ENCODE assay signal across 36 cellular contexts in genomic region chrX:119401569-119401968, GRCh38. TPM values are rescaled to one million over a fixed set of nuclear protein-coding genes. Genes with fewer than 3 reads are reported as not detected.
DNase-seq lines count a peak whose midpoint lies in the region; ATAC-seq, FAIRE-seq and TF ChIP-seq lines count a peak whose summit lies in the region.
"Had no signal": no experiment of that assay in that cellular context is flagged by ENCODE, and none has a peak within 500 bp of the region (broad histone marks: within the 10 kb centered on the region; RNA-seq: fewer than 3 reads in every experiment).

No MANE protein-coding gene starts in this region.

- no peak overlapping the region for H3K27ac ChIP-seq in HepG2 (ENCODE audit: extremely low read length, insufficient read depth, low read length)
- no peak overlapping the region for H3K27ac ChIP-seq in right lobe of liver
- no peak overlapping the region for H3K27ac ChIP-seq in upper lobe of right lung
- H3K27ac ChIP-seq in endodermal cell (ENCODE audit: low read depth, low read length): no peak overlapping the region
- H3K27ac ChIP-seq: colonic mucosa, esophagus muscularis mucosa, foreskin keratinocyte, heart left ventricle, neural progenitor cell, testis had no signal

- no peak overlapping the region for H3K4me2 ChIP-seq in HepG2 (ENCODE audit: low read depth, low read length)
- peak overlapping the region; percentile 98 for H3K4me2 ChIP-seq in Loucy (ENCODE audit: low read depth, low read length, poor library complexity, severe bottlenecking)
- H3K4me2 ChIP-seq: GM23338, neural progenitor cell, smooth muscle cell had no signal

- in situ Hi-C loops in HepG2 (cut with HindIII; ENCODE audit: extremely low pct_ligation_motif_present, low pct_unique_long_range_greater_than_20kb): no loop called here

- H3K27ac Mint-ChIP-seq in chondrocyte (ENCODE audit: unreplicated experiment) (peak overlapping the region; percentile 27), endodermal cell (no peak overlapping the region)
- H3K27ac Mint-ChIP-seq: activated CD8-positive, alpha-beta T cell treated with anti-CD3 and anti-CD28 coated beads, Interleukin-2, amount 10 ng/mL, durations not matched to agents 7 days and 5 days; activated naive CD8-positive, alpha-beta T cell treated with anti-CD3 and anti-CD28 coated beads, Interleukin-2, amount 10 ng/mL, durations not matched to agents 7 days and 5 days; GM23338; neural progenitor cell had no signal

- no peak for TF ChIP-seq RAD21 in HepG2 (CRISPR knock-in tag; IDR thresholded peaks at IDR 0.05)

- H3K27me3 Mint-ChIP-seq in chondrocyte (ENCODE audit: low read depth) (no peaks in the 10 kb centered on the region), endodermal cell (ENCODE audit: insufficient read depth) (peaks cover 16% of the 10 kb centered on the region)
- H3K27me3 Mint-ChIP-seq: activated naive CD8-positive, alpha-beta T cell treated with anti-CD3 and anti-CD28 coated beads, Interleukin-2, amount 10 ng/mL, durations not matched to agents 7 days and 5 days; B cell had no signal

- H3K36me3 ChIP-seq in HepG2 (replicated peaks in 1 of 2; ENCODE audit: control insufficient read depth in 1 of 2, insufficient read depth in 2 of 2, low read length in 2 of 2): no peaks in the 10 kb centered on the region
- H3K36me3 ChIP-seq in right lobe of liver: no peaks in the 10 kb centered on the region
- no peaks in the 10 kb centered on the region for H3K36me3 ChIP-seq in Loucy (ENCODE audit: insufficient read depth, low read length)
- H3K36me3 ChIP-seq in upper lobe of right lung: no peaks in the 10 kb centered on the region
- H3K36me3 ChIP-seq in endodermal cell (ENCODE audit: control insufficient read depth, insufficient read depth, low read length): no peaks in the 10 kb centered on the region
- H3K36me3 ChIP-seq: colonic mucosa, neural progenitor cell had no signal

- no peak for TF ChIP-seq POLR2A in HepG2 (IDR thresholded peaks at IDR 0.05; ENCODE audit: insufficient read depth in 1 of 2, low read depth in 2 of 2, low read length in 2 of 2)
- no peak for TF ChIP-seq POLR2A in right lobe of liver (IDR thresholded peaks at IDR 0.05)

- H3K9me3 Mint-ChIP-seq in chondrocyte (ENCODE audit: low read depth) (no peaks in the 10 kb centered on the region), endodermal cell (peaks cover 65% of the 10 kb centered on the region)
- H3K9me3 Mint-ChIP-seq: activated naive CD8-positive, alpha-beta T cell treated with anti-CD3 and anti-CD28 coated beads, Interleukin-2, amount 10 ng/mL, durations not matched to agents 7 days and 5 days; CD8-positive, alpha-beta memory T cell; GM23338 had no signal

- H3K4me3 Mint-ChIP-seq in chondrocyte (ENCODE audit: unreplicated experiment): no peak overlapping the region
- H3K4me3 Mint-ChIP-seq in endodermal cell: no peak overlapping the region
- H3K4me3 Mint-ChIP-seq: activated CD8-positive, alpha-beta T cell treated with anti-CD3 and anti-CD28 coated beads, Interleukin-2, amount 10 ng/mL, durations not matched to agents 7 days and 5 days; activated naive CD8-positive, alpha-beta T cell treated with anti-CD3 and anti-CD28 coated beads, Interleukin-2, amount 10 ng/mL, durations not matched to agents 7 days and 5 days; neural progenitor cell had no signal

- POLR2A ChIA-PET in HepG2 (lab: Yijun Ruan, JAX): no interaction called here

- H3K79me2 ChIP-seq in HepG2 (ENCODE audit: insufficient read depth, low read length): peaks cover 6% of the 10 kb centered on the region
- peaks cover 12% of the 10 kb centered on the region; the same call in 1 of the 2 replicates for H3K79me2 ChIP-seq in Loucy (ENCODE audit: insufficient read depth, low read length)

- no peak for FAIRE-seq in HepG2 (lab: Jason Lieb, UNC)
- FAIRE-seq: urothelium cell line had no signal

- intact Hi-C loops in HepG2 (cut with micrococcal nuclease; ENCODE audit: unreplicated experiment) (no loop called here), right lobe of liver (cut with DNase I) (no loop called here), upper lobe of right lung (cut with DNase I) (no loop called here)

- no peak for TF ChIP-seq EP300 in HepG2 (IDR thresholded peaks at IDR 0.05; ENCODE audit: low read depth in 2 of 2, low read length in 2 of 2)
- no peak for TF ChIP-seq EP300 in HepG2 (CRISPR knock-in tag; IDR thresholded peaks at IDR 0.05; ENCODE audit: borderline replicate concordance)

- 97% methylated on average over 4 of the region's 4 CpGs for WGBS in HepG2 (ENCODE audit: low lambda C conversion rate)
- 69% methylated on average over 4 of the region's 4 CpGs for WGBS in right lobe of liver (ENCODE audit: insufficient coverage, low coverage, low lambda C conversion rate, missing lambda C conversion rate)
- WGBS in endodermal cell (ENCODE audit: insufficient coverage in 1 of 2, insufficient read length in 1 of 2), 2 experiments: 78 to 83% methylated on average over 2 to 3 of the region's 4 CpGs

- CTCF ChIA-PET in HepG2 (lab: Yijun Ruan, JAX; ENCODE audit: low intra/inter-chr PET ratio, low total read pairs): no interaction called here

- no peaks in the 10 kb centered on the region for H3K9me3 ChIP-seq in HepG2 (ENCODE audit: low read length)
- no peaks in the 10 kb centered on the region for H3K9me3 ChIP-seq in right lobe of liver
- no peaks in the 10 kb centered on the region for H3K9me3 ChIP-seq in Loucy (ENCODE audit: insufficient read depth, low read depth, low read length)
- H3K9me3 ChIP-seq in upper lobe of right lung: no peaks in the 10 kb centered on the region
- no peaks in the 10 kb centered on the region for H3K9me3 ChIP-seq in endodermal cell (ENCODE audit: control insufficient read depth, low read length)
- H3K9me3 ChIP-seq: colonic mucosa, esophagus muscularis mucosa, heart left ventricle, MG63, testis had no signal

- TSS peak; percentile 55 for BruUV-seq in HepG2 (replicated peaks; lab: Mats Ljungman, UMichigan)

- DNase-seq in HepG2 (ENCODE audit: low spot score) (no peak), right lobe of liver (no peak), chondrocyte (ENCODE audit: low spot score) (no peak), upper lobe of right lung (no peak), endodermal cell (no peak)
- DNase-seq: activated CD8-positive, alpha-beta T cell treated with anti-CD3 and anti-CD28 coated beads, Interleukin-2, amount 10 ng/mL, durations not matched to agents 7 days and 5 days; activated effector memory CD4-positive, alpha-beta T cell treated with Interleukin-2 at 50 U/mL for 16 hours; activated naive CD8-positive, alpha-beta T cell treated with anti-CD3 and anti-CD28 coated beads, Interleukin-2, amount 10 ng/mL, durations not matched to agents 7 days and 5 days; aorta; CD8-positive, alpha-beta memory T cell; colonic mucosa; DMS79; effector memory CD4-positive, alpha-beta T cell; foreskin keratinocyte; GDM1; heart left ventricle; islet precursor cell; KBM-7; left ventricle myocardium superior; MG63; NCI-H1105; NCI-H187; NCI-H2171; Right ventricle myocardium superior; stimulated activated CD4-positive, alpha-beta T cell treated with anti-CD3 and anti-CD28 coated beads, Interleukin-1b, Interleukin-23, amount 100 ng/mL, for 48 hours; stimulated activated naive CD4-positive, alpha-beta T cell treated with Interleukin-2 at 50 U/mL for 16 hours; testis had no signal

- H3K4me1 ChIP-seq in HepG2 (ENCODE audit: insufficient read depth, low read length) (peaks cover 27% of the 10 kb centered on the region), right lobe of liver (peaks cover 0 to 4% (median 0%) of the 10 kb centered on the region in 4 donors), Loucy (ENCODE audit: insufficient read depth, low read length, poor library complexity, severe bottlenecking) (peaks cover 21% of the 10 kb centered on the region), upper lobe of right lung (peaks cover 3% of the 10 kb centered on the region), endodermal cell (ENCODE audit: control insufficient read depth, insufficient read depth, low read length) (no peaks in the 10 kb centered on the region)
- H3K4me1 ChIP-seq: colonic mucosa, testis had no signal

- no peak overlapping the region for H3K9ac ChIP-seq in HepG2 (ENCODE audit: insufficient read depth, low read depth, low read length)
- H3K9ac ChIP-seq in Loucy (ENCODE audit: low read depth, low read length, poor library complexity, severe bottlenecking): no peak overlapping the region
- no peak overlapping the region for H3K9ac ChIP-seq in endodermal cell (ENCODE audit: extremely low read depth, low read length, poor library complexity, severe bottlenecking)
- H3K9ac ChIP-seq: neural progenitor cell had no signal

- no peak for ATAC-seq in HepG2
- no peak for ATAC-seq in right lobe of liver
- no peak for ATAC-seq in GM18870 (IDR thresholded peaks at IDR 0.05; ENCODE audit: unreplicated experiment)
- no peak for ATAC-seq in upper lobe of right lung
- no peak for ATAC-seq in GM19324 (IDR thresholded peaks at IDR 0.05; ENCODE audit: low FRiP score, unreplicated experiment)
- ATAC-seq: activated CD8-positive, alpha-beta T cell treated with anti-CD3 and anti-CD28 coated beads, Interleukin-2, amount 10 ng/mL, durations not matched to agents 7 days and 5 days; foreskin keratinocyte; GM23338; heart left ventricle; left ventricle myocardium superior had no signal

- no peak overlapping the region for H2AFZ ChIP-seq in HepG2 (ENCODE audit: low read length)
- no peak overlapping the region for H2AFZ ChIP-seq in Loucy (ENCODE audit: low read length)
- H2AFZ ChIP-seq: GM23338, neural progenitor cell had no signal

- H4K20me1 ChIP-seq in HepG2 (ENCODE audit: insufficient read depth, low read length): no peaks in the 10 kb centered on the region
- H4K20me1 ChIP-seq in Loucy (ENCODE audit: insufficient read depth, low read length, poor library complexity, severe bottlenecking): no peaks in the 10 kb centered on the region

- H3F3A ChIP-seq in Loucy (ENCODE audit: low read depth): no peaks in the 10 kb centered on the region

- H3K36me3 Mint-ChIP-seq in chondrocyte (ENCODE audit: low read depth) (peaks cover 2% of the 10 kb centered on the region), endodermal cell (ENCODE audit: low read depth) (no peaks in the 10 kb centered on the region)
- H3K36me3 Mint-ChIP-seq: CD8-positive, alpha-beta memory T cell; neural progenitor cell had no signal

- peaks cover 26% of the 10 kb centered on the region for H3K4me1 Mint-ChIP-seq in chondrocyte (ENCODE audit: low read depth)
- peaks cover 7% of the 10 kb centered on the region for H3K4me1 Mint-ChIP-seq in endodermal cell
- H3K4me1 Mint-ChIP-seq: GM23338 had no signal

- H3K4me3 ChIP-seq in HepG2 (replicated peaks in 1 of 3; ENCODE audit: insufficient read depth in 1 of 3, low read depth in 2 of 3, low read length in 3 of 3): no peak overlapping the region
- H3K4me3 ChIP-seq in right lobe of liver: no peak overlapping the region
- no peak overlapping the region for H3K4me3 ChIP-seq in Loucy (ENCODE audit: low read length, poor library complexity, severe bottlenecking)
- H3K4me3 ChIP-seq in upper lobe of right lung: no peak overlapping the region
- H3K4me3 ChIP-seq in endodermal cell (ENCODE audit: low read length): no peak overlapping the region
- H3K4me3 ChIP-seq: colonic mucosa, esophagus muscularis mucosa, GM23338, heart left ventricle, MG63, neural progenitor cell, smooth muscle cell, testis had no signal

- TF ChIP-seq CTCF in HepG2 (CRISPR knock-in tag; IDR thresholded peaks at IDR 0.05) (no peak), right lobe of liver (IDR thresholded peaks at IDR 0.05) (no peak), Loucy (conservative IDR thresholded peaks at IDR 0.05; ENCODE audit: low read length) (no peak), chondrocyte (IDR thresholded peaks at IDR 0.05) (no peak), upper lobe of right lung (IDR thresholded peaks at IDR 0.05) (no peak), endodermal cell (conservative IDR thresholded peaks at IDR 0.05) (no peak)

- no peaks in the 10 kb centered on the region for H3K9me2 ChIP-seq in Loucy (replicated peaks; ENCODE audit: low read depth, low read length)

- no peaks in the 10 kb centered on the region for H3K27me3 ChIP-seq in HepG2 (ENCODE audit: control insufficient read depth in 1 of 2, insufficient read depth in 2 of 2, low read length in 2 of 2)
- no peaks in the 10 kb centered on the region for H3K27me3 ChIP-seq in right lobe of liver
- H3K27me3 ChIP-seq in Loucy (ENCODE audit: insufficient read depth, low read length, poor library complexity, severe bottlenecking): no peaks in the 10 kb centered on the region
- no peaks in the 10 kb centered on the region for H3K27me3 ChIP-seq in upper lobe of right lung
- H3K27me3 ChIP-seq in endodermal cell (ENCODE audit: control insufficient read depth, insufficient read depth, low read length, poor library complexity, severe bottlenecking): no peaks in the 10 kb centered on the region
- H3K27me3 ChIP-seq: colonic mucosa, esophagus muscularis mucosa, foreskin keratinocyte, MG63, testis had no signal

RNA-seq across cellular contexts. Expression of gene SLC25A43, which starts 2.4 kb away (rescaled TPM):
- total RNA-seq in HepG2 (2016; rRNA removed; fragmentation: Illumina TruSeq; extraction: Trizol) (13.2 and 14.1 TPM in 2 replicates), right lobe of liver (10 to 100 TPM in 2 of 6 experiments, 1 to 10 TPM in 4; 6.4 to 21.5 (median 7.5) TPM), chondrocyte (13.2 to 17.2 TPM (median 16.1 TPM) in 3 replicates), upper lobe of right lung (13.5 TPM), endodermal cell (1 to 10 TPM; 4.4 to 4.9 TPM)
- total RNA-seq in HepG2 (2016; cell fraction: cytosol; rRNA removed; fragmentation: Illumina TruSeq; extraction: Trizol; ENCODE audit: low read depth): 7.9 and 9.2 TPM in 2 replicates
- total RNA-seq in HepG2 (2016; cell fraction: insoluble cytoplasmic fraction; rRNA removed; fragmentation: Illumina TruSeq; extraction: Trizol): 12.2 and 13.4 TPM in 2 replicates
- 24.3 and 26.0 TPM in 2 replicates for total RNA-seq in HepG2 (2016; cell fraction: membrane; rRNA removed; fragmentation: Illumina TruSeq; extraction: Trizol)
- 6.0 and 6.9 TPM in 2 replicates for total RNA-seq in HepG2 (2016; cell fraction: nucleus; rRNA removed; fragmentation: Illumina TruSeq; extraction: Trizol)
- 5.8 and 6.4 TPM in 2 replicates for polyA plus RNA-seq in HepG2 (2011; rRNA removed)
- polyA plus RNA-seq in HepG2 (2011; cell fraction: cytosol; rRNA removed): 5.1 and 7.7 TPM in 2 replicates
- polyA plus RNA-seq in HepG2 (2011; cell fraction: nucleus; rRNA removed): 2.9 and 3.3 TPM in 2 replicates
- 7.8 TPM in 2 replicates for polyA plus RNA-seq in HepG2 (2012)
- polyA plus RNA-seq in HepG2 (2016; cell fraction: cytosol; fragmentation: Illumina TruSeq; extraction: Trizol; ENCODE audit: low read depth): 12.5 and 12.9 TPM in 2 replicates
- 17.1 and 19.8 TPM in 2 replicates for polyA plus RNA-seq in HepG2 (2016; cell fraction: insoluble cytoplasmic fraction; fragmentation: Illumina TruSeq; extraction: Trizol; ENCODE audit: low read depth)
- 23.4 and 29.4 TPM in 2 replicates for polyA plus RNA-seq in HepG2 (2016; cell fraction: membrane; fragmentation: Illumina TruSeq; extraction: Trizol; ENCODE audit: low read depth)
- polyA plus RNA-seq in HepG2 (2016; cell fraction: nucleus; fragmentation: Illumina TruSeq; extraction: Trizol; ENCODE audit: insufficient read depth, low read depth): 12.5 and 13.3 TPM in 2 replicates
- polyA minus RNA-seq in HepG2 (2011; rRNA and poly(A)+ RNA removed; ENCODE audit: low replicate concordance): 4.5 and 7.1 TPM in 2 replicates
- 3.7 and 4.6 TPM in 2 replicates for polyA minus RNA-seq in HepG2 (2011; cell fraction: cytosol; rRNA and poly(A)+ RNA removed)
- polyA minus RNA-seq in HepG2 (2011; cell fraction: nucleus; rRNA and poly(A)+ RNA removed): 2.4 and 3.4 TPM in 2 replicates
- polyA plus RNA-seq in endodermal cell (2013, experiment 1 of 2): 4.0 TPM
- polyA plus RNA-seq in endodermal cell (2013, experiment 2 of 2): 3.9 TPM
